8 cellular contexts compared by ENCODE assay signal in genomic region chr16:89319883-89320716, GRCh38.
A peak's percentile ranks its signal among the peaks of the same experiment; 100 is the strongest.
DNase-seq lines count a peak whose midpoint lies in the region; ATAC-seq and TF ChIP-seq lines count a peak whose summit lies in the region.

No MANE protein-coding gene starts in this region.

- peaks cover 0 to 9% of the 10 kb centered on the region in 2 donors for H3K36me3 ChIP-seq in gastroesophageal sphincter

- H3K27me3 ChIP-seq in gastroesophageal sphincter, result no peaks in the 10 kb centered on the region

- WGBS in gastroesophageal sphincter (ENCODE audit: low coverage in 1 of 2), 2 donors, result 10% methylated on average over 2 of the region's 29 CpGs; no CpG with 5 or more reads in 1 of the 2 donors

- no peak for DNase-seq in LNCaP clone FGC (ENCODE audit: low read depth)
- DNase-seq in activated T-cell treated with anti-CD3 and anti-CD28 coated beads, Interleukin-2, amount 50 U/mL, for 4 hours, result peak; percentile 32
- no peak for DNase-seq in retinal pigment epithelial cell (ENCODE audit: low read depth)
- no peak for DNase-seq in COR-L47 (lab: John Stamatoyannopoulos, UW)
- DNase-seq in NCI-H2107 treated with DMSO at 0.1 percent for 48 hours (lab: John Stamatoyannopoulos, UW; ENCODE audit: unreplicated experiment), result no peak

- no peaks in the 10 kb centered on the region for H3K27me3 Mint-ChIP-seq in activated T-cell treated with anti-CD3 and anti-CD28 coated beads, Interleukin-2, amount 50 U/mL, for 4 hours (ENCODE audit: low read depth)

- no peaks in the 10 kb centered on the region for H3K9me3 ChIP-seq in gastroesophageal sphincter

- H3K27ac ChIP-seq in gastroesophageal sphincter, result peak overlapping the region; percentile 5 to 87 (median 78)

- peaks cover 0 to 100% (median 85%) of the 10 kb centered on the region in 3 donors for H3K4me1 ChIP-seq in gastroesophageal sphincter

- H3K4me3 ChIP-seq in LNCaP clone FGC (ENCODE audit: low read depth, low read length) (0 out of 2 replicates have a peak overlapping the region, but pooled peaks have one; percentile 30), gastroesophageal sphincter (peak overlapping the region in 1 of 2 donors; percentile 29), retinal pigment epithelial cell (ENCODE audit: low read length) (peak overlapping the region; percentile 9)

- H3K4me3 Mint-ChIP-seq in activated T-cell treated with anti-CD3 and anti-CD28 coated beads, Interleukin-2, amount 50 U/mL, for 4 hours, result peak overlapping the region; percentile 66

- H3K9me3 Mint-ChIP-seq in activated T-cell treated with anti-CD3 and anti-CD28 coated beads, Interleukin-2, amount 50 U/mL, for 4 hours, result no peaks in the 10 kb centered on the region

- H3K4me1 Mint-ChIP-seq in activated T-cell treated with anti-CD3 and anti-CD28 coated beads, Interleukin-2, amount 50 U/mL, for 4 hours (ENCODE audit: low read depth), result peaks cover 94% of the 10 kb centered on the region

- TF ChIP-seq POLR2A in gastroesophageal sphincter (IDR thresholded peaks at IDR 0.05), result no peak

- TF ChIP-seq EP300 in gastroesophageal sphincter (IDR thresholded peaks at IDR 0.05), result no peak

- TF ChIP-seq CTCF in LNCaP clone FGC (IDR thresholded peaks at IDR 0.05; ENCODE audit: control insufficient read depth, extremely low read depth, insufficient read depth), result no peak
- TF ChIP-seq CTCF in gastroesophageal sphincter (IDR thresholded peaks at IDR 0.05), result no peak
- TF ChIP-seq CTCF in retinal pigment epithelial cell (conservative IDR thresholded peaks at IDR 0.05; ENCODE audit: low read depth, low read length), result no peak

- peaks cover 11% of the 10 kb centered on the region for H3K36me3 Mint-ChIP-seq in activated T-cell treated with anti-CD3 and anti-CD28 coated beads, Interleukin-2, amount 50 U/mL, for 4 hours (ENCODE audit: insufficient read depth)

- ATAC-seq in GM18868 (IDR thresholded peaks at IDR 0.05; ENCODE audit: unreplicated experiment) (peak; percentile 43), gastroesophageal sphincter (peak; percentile 34), GM19023 (IDR thresholded peaks at IDR 0.05; ENCODE audit: unreplicated experiment) (no peak)
- ATAC-seq in activated T-cell treated with anti-CD3 and anti-CD28 coated beads, Interleukin-2, amount 50 U/mL, for 4 hours, result peak; percentile 41
